11 cellular contexts compared by ENCODE assay signal in genomic region chr21:46599251-46599572, GRCh38. TPM values are rescaled to one million over a fixed set of nuclear protein-coding genes. Genes with fewer than 3 reads are reported as not detected.
DNase-seq lines count a peak whose midpoint lies in the region; ATAC-seq and FAIRE-seq lines count a peak whose summit lies in the region.
"Had no signal": no experiment of that assay in that cellular context is flagged by ENCODE, and none has a peak within 500 bp of the region (broad histone marks: within the 10 kb centered on the region; RNA-seq: fewer than 3 reads in every experiment).

No MANE protein-coding gene starts in this region.

- peak overlapping the region; percentile 12 for H2AFZ ChIP-seq in ACC112 (ENCODE audit: low read length, unreplicated experiment)

- H3K4me3 ChIP-seq in ACC112 (ENCODE audit: low read depth, low read length) = no peak overlapping the region
- H3K4me3 ChIP-seq: Peyer's patch had no signal

- H3K79me2 ChIP-seq in ACC112 (ENCODE audit: control insufficient read depth, insufficient read depth, low read length, unreplicated experiment) = no peaks in the 10 kb centered on the region

- H3K4me1 ChIP-seq in ACC112 (ENCODE audit: control insufficient read depth, insufficient read depth, low read length, unreplicated experiment) = peaks cover 12% of the 10 kb centered on the region
- H3K4me1 ChIP-seq: Caco-2, Peyer's patch had no signal

- peak; percentile 76 for DNase-seq in LHCN-M2 (ENCODE audit: low read depth)
- peak; percentile 69 for DNase-seq in medulla oblongata (ENCODE audit: extremely low spot score)
- no peak for DNase-seq in NK-92 (lab: John Stamatoyannopoulos, UW; ENCODE audit: unreplicated experiment)
- DNase-seq: Peyer's patch had no signal

- FAIRE-seq in endometrium (lab: Jason Lieb, UNC) = peak; percentile 79
- FAIRE-seq: HTR-8/SVneo had no signal

- no peaks in the 10 kb centered on the region for H3K36me3 ChIP-seq in ACC112 (ENCODE audit: insufficient read depth, low read length)
- H3K36me3 ChIP-seq: Peyer's patch had no signal

- H3K27ac ChIP-seq in ACC112 (ENCODE audit: low read depth, low read length) = no peak overlapping the region

- 0 out of 2 replicates have a peak, but pooled peaks cover 2% of the 10 kb centered on the region for H3K27me3 ChIP-seq in ACC112 (ENCODE audit: insufficient read depth, low read length)
- H3K27me3 ChIP-seq: Peyer's patch had no signal

- ATAC-seq in HG02973 (IDR thresholded peaks at IDR 0.05; ENCODE audit: unreplicated experiment) = no peak
- no peak for ATAC-seq in HG02970 (IDR thresholded peaks at IDR 0.05; ENCODE audit: low FRiP score, unreplicated experiment)
- ATAC-seq in HG02981 (IDR thresholded peaks at IDR 0.05; ENCODE audit: unreplicated experiment) = no peak

RNA-seq across cellular contexts. Expression of gene S100B, which starts 5.7 kb away (rescaled TPM):
- not detected in 2 replicates for total RNA-seq in LHCN-M2 (2014; rRNA removed)
- polyA plus RNA-seq in LHCN-M2 (2012) = not detected
- total RNA-seq: Caco-2 had no signal

RNA-seq across cellular contexts. Expression of gene PRMT2, which starts 36.3 kb away (rescaled TPM):
- total RNA-seq in LHCN-M2 (2014; rRNA removed) = 144 and 150 TPM in 2 replicates
- polyA plus RNA-seq in LHCN-M2 (2012) = 167 TPM
